In the genomic region with DNA sequence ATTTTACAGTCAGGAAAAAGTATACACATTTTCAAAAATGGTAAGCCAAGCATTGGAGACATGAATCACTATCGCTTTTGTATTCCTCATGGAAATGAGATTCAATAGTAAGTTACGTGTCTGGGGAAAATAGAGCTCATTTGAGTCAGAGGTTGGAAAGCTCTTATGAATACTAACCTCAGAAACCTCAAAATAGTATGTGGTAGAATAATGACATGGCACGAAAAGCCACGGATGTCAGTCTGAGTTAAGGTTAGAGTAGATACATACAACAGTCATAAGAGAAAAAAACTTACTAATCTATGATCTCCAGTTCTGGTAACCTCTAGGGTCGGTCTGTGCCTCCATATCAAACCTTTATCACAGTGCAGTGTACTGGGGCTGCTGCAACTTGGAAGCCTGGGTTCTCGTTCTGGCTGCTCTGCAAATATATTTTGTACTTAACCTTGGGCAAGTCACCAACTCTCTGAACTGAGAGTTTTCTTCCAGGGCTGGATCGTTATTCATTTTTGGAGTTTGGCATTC, we compare ENCODE assay signal across 8 cellular contexts. TPM values are rescaled to one million over a fixed set of nuclear protein-coding genes. Genes with fewer than 3 reads are reported as not detected.
DNase-seq lines count a peak whose midpoint lies in the region; ATAC-seq lines count a peak whose summit lies in the region.

No MANE protein-coding gene starts in this region.

- H3K9ac ChIP-seq in Karpas-422 (ENCODE audit: low read length) = no peak overlapping the region

- no peaks in the 10 kb centered on the region for H3K36me3 ChIP-seq in Karpas-422 (ENCODE audit: insufficient read depth, low read length)

- peaks cover 7% of the 10 kb centered on the region for H3K4me1 ChIP-seq in Karpas-422 (ENCODE audit: low read length)

- H3K27me3 ChIP-seq in Karpas-422 (ENCODE audit: low read length) = no peaks in the 10 kb centered on the region

- DNase-seq in Karpas-422 (no peak), brain pericyte (ENCODE audit: low read depth, low spot score) (peak; percentile 41), smooth muscle cell of the brain vasculature (ENCODE audit: low read depth, low spot score) (peak; percentile 26), midbrain (lab: John Stamatoyannopoulos, UW) (no peak), NCI-H1930 (lab: John Stamatoyannopoulos, UW) (no peak)

- no peaks in the 10 kb centered on the region for H3K79me2 ChIP-seq in Karpas-422 (ENCODE audit: low read length)

- no peaks in the 10 kb centered on the region for H3K9me2 ChIP-seq in Karpas-422 (replicated peaks; ENCODE audit: insufficient read depth, low read length)

- H2AFZ ChIP-seq in Karpas-422 (ENCODE audit: low read length) = peak overlapping the region; percentile 9; the same call in 1 of the 2 replicates

- no peak overlapping the region for H3K4me3 ChIP-seq in Karpas-422 (ENCODE audit: low read length)

- no peak overlapping the region for H3K27ac ChIP-seq in Karpas-422 (ENCODE audit: low read length)

- no peak overlapping the region for H3K4me2 ChIP-seq in Karpas-422 (ENCODE audit: low read depth, low read length, poor library complexity, severe bottlenecking)

- ATAC-seq in GM18861 (IDR thresholded peaks at IDR 0.05; ENCODE audit: unreplicated experiment) (peak; percentile 57), HG02588 (IDR thresholded peaks at IDR 0.05; ENCODE audit: unreplicated experiment) (no peak), HG03159 (IDR thresholded peaks at IDR 0.05; ENCODE audit: unreplicated experiment) (no peak)

- H3K9me3 ChIP-seq in Karpas-422 (ENCODE audit: low read length) = no peaks in the 10 kb centered on the region

- no peaks in the 10 kb centered on the region for H4K20me1 ChIP-seq in Karpas-422 (ENCODE audit: insufficient read depth, low read depth, low read length)

RNA-seq across cellular contexts. Expression of gene MAP1B, which starts 31.7 kb away (rescaled TPM):
- total RNA-seq in Karpas-422 (2014; rRNA removed; shearing (Covaris generic); ENCODE audit: low replicate concordance) = not detected in 2 replicates

Comparison
In these comparisons a context has a peak if more than half of its experiments do, and no peak if none do; other contexts are left out.
1. DNase-seq: peak in brain pericyte (single experiment) and smooth muscle cell of the brain vasculature (single experiment); none in Karpas-422 (single experiment), midbrain (single experiment) and NCI-H1930 (0 of 2).